18 cellular contexts compared by ENCODE assay signal in genomic region chr2:74735009-74735408, GRCh38.
A peak's percentile ranks its signal among the peaks of the same experiment; 100 is the strongest.
DNase-seq lines count a peak whose midpoint lies in the region; ATAC-seq and TF ChIP-seq lines count a peak whose summit lies in the region.
"Had no signal": no experiment of that assay in that cellular context is flagged by ENCODE, and none has a peak within 500 bp of the region (broad histone marks: within the 10 kb centered on the region; RNA-seq: fewer than 3 reads in every experiment).

No MANE protein-coding gene starts in this region.

- in situ Hi-C loops in mammary epithelial cell (cut with MboI; ENCODE audit: low sequenced_read_pairs in 2 of 2), result no loop called here

- H3K9me3 Mint-ChIP-seq in MCF 10A (ENCODE audit: unreplicated experiment) (peaks cover 16% of the 10 kb centered on the region), Caco-2 (ENCODE audit: unreplicated experiment) (peaks cover 26% of the 10 kb centered on the region)

- TF ChIP-seq CTCF in mammary epithelial cell (conservative IDR thresholded peaks at IDR 0.05 in 1 of 2, IDR thresholded peaks at IDR 0.05 in 1 of 2; ENCODE audit: extremely low read depth in 1 of 2, insufficient read depth in 1 of 2, low read depth in 1 of 2, low read length in 2 of 2), result no peak
- TF ChIP-seq CTCF in MCF 10A (IDR thresholded peaks at IDR 0.05; ENCODE audit: unreplicated experiment), result no peak
- no peak for TF ChIP-seq CTCF in fibroblast of mammary gland (conservative IDR thresholded peaks at IDR 0.05; ENCODE audit: control insufficient read depth, insufficient read depth, low read depth, low read length)
- TF ChIP-seq CTCF in Caco-2 (IDR thresholded peaks at IDR 0.05; ENCODE audit: insufficient read depth in 1 of 2, low read depth in 1 of 2, low read length in 1 of 2, severe bottlenecking in 1 of 2, unreplicated experiment in 1 of 2), result no peak

- H3K9me3 ChIP-seq in mammary epithelial cell (replicated peaks; ENCODE audit: insufficient read depth, low read length) (peaks cover 5% of the 10 kb centered on the region), Caco-2 (peaks cover 9% of the 10 kb centered on the region)
- H3K9me3 ChIP-seq: pancreas, SJSA1 had no signal

- H3K4me1 Mint-ChIP-seq in MCF 10A (ENCODE audit: insufficient read depth, unreplicated experiment), result peaks cover 13% of the 10 kb centered on the region
- H3K4me1 Mint-ChIP-seq in Caco-2 (ENCODE audit: low read depth, unreplicated experiment), result no peaks in the 10 kb centered on the region

- no peaks in the 10 kb centered on the region for H4K20me1 ChIP-seq in mammary epithelial cell (ENCODE audit: insufficient read depth, low read length)

- H3K27ac Mint-ChIP-seq in MCF 10A (ENCODE audit: low read depth, unreplicated experiment) (no peak overlapping the region), Caco-2 (ENCODE audit: unreplicated experiment) (no peak overlapping the region)
- H3K27ac Mint-ChIP-seq: effector memory CD8-positive, alpha-beta T cell; T-helper 2 cell treated with Interferon-gamma antibody and Interleukin-4, amounts not matched to agents 5 μg/mL and 100 μg/mL, for 36 hours had no signal

- peak overlapping the region; percentile 41 for H3K4me2 ChIP-seq in mammary epithelial cell (ENCODE audit: insufficient read depth, low read depth, low read length)

- dilution Hi-C loops in mammary epithelial cell (cut with HindIII; ENCODE audit: low sequenced_read_pairs), result no loop called here

- ATAC-seq in SK-N-SH treated with all-trans-retinoic acid at 6 μM for 48 hours (peak; percentile 52), HG03039 (IDR thresholded peaks at IDR 0.05; ENCODE audit: unreplicated experiment) (no peak)
- ATAC-seq: effector memory CD8-positive, alpha-beta T cell; left ventricle myocardium superior; pancreas had no signal

- no peaks in the 10 kb centered on the region for H3K79me2 ChIP-seq in mammary epithelial cell (ENCODE audit: insufficient read depth, low read length)

- no peaks in the 10 kb centered on the region for H3K36me3 Mint-ChIP-seq in MCF 10A (ENCODE audit: insufficient read depth, unreplicated experiment)
- H3K36me3 Mint-ChIP-seq in Caco-2 (ENCODE audit: insufficient read depth, unreplicated experiment), result no peaks in the 10 kb centered on the region

- H3K36me3 ChIP-seq in mammary epithelial cell (ENCODE audit: insufficient read depth, low read length), result no peaks in the 10 kb centered on the region
- H3K36me3 ChIP-seq in Caco-2 (ENCODE audit: control insufficient read depth, insufficient read depth, low read length), result no peaks in the 10 kb centered on the region
- H3K36me3 ChIP-seq: pancreas, SJSA1 had no signal

- intact Hi-C loops in mammary epithelial cell (cut with micrococcal nuclease), result no loop called here
- intact Hi-C loops in MCF 10A (cut with micrococcal nuclease), result no loop called here
- intact Hi-C loops in head of caudate nucleus (cut with DNase I), result no loop called here
- intact Hi-C loops in Caco-2 (cut with micrococcal nuclease; ENCODE audit: unreplicated experiment), result no loop called here

- DNase-seq in mammary epithelial cell (peak; percentile 73), MCF 10A (ENCODE audit: unreplicated experiment) (no peak), fibroblast of mammary gland (ENCODE audit: low read depth) (peak; percentile 10), head of caudate nucleus (no peak), Caco-2 (no peak), NCI-H524 treated with DMSO at 0.1 percent for 48 hours (lab: John Stamatoyannopoulos, UW) (no peak)
- DNase-seq: activated CD4-positive, CD25-positive, alpha-beta regulatory T cell treated with anti-CD3 and anti-CD28 coated beads, Interleukin-2, amount 50 U/mL, for 72 hours; activated effector memory CD4-positive, alpha-beta T cell treated with anti-CD3 and anti-CD28 coated beads, Interleukin-2, amount 50 U/mL, for 16 hours; effector memory CD8-positive, alpha-beta T cell; GDM1; Karpas-422; left ventricle myocardium superior; NCI-H1694; pancreas had no signal

- H3K4me3 Mint-ChIP-seq in MCF 10A (ENCODE audit: unreplicated experiment) (no peak overlapping the region), Caco-2 (ENCODE audit: unreplicated experiment) (no peak overlapping the region)
- H3K4me3 Mint-ChIP-seq: effector memory CD8-positive, alpha-beta T cell; T-helper 2 cell treated with Interferon-gamma antibody and Interleukin-4, amounts not matched to agents 5 μg/mL and 100 μg/mL, for 36 hours had no signal

- H3K4me1 ChIP-seq in mammary epithelial cell (ENCODE audit: insufficient read depth, low read length) (peaks cover 31% of the 10 kb centered on the region), Caco-2 (no peaks in the 10 kb centered on the region; the same call in 1 of the 2 replicates)
- H3K4me1 ChIP-seq: pancreas, SJSA1 had no signal

- no peak overlapping the region for H3K9ac ChIP-seq in mammary epithelial cell (ENCODE audit: insufficient read depth, low read length)

- H3K27me3 ChIP-seq in mammary epithelial cell (ENCODE audit: insufficient read depth, low read length), result no peaks in the 10 kb centered on the region
- no peaks in the 10 kb centered on the region for H3K27me3 ChIP-seq in Caco-2 (replicated peaks; ENCODE audit: control insufficient read depth, insufficient read depth, low read length)
- H3K27me3 ChIP-seq: pancreas, SJSA1 had no signal

- peak overlapping the region; percentile 78 for H2AFZ ChIP-seq in mammary epithelial cell (ENCODE audit: low read depth, low read length)

- POLR2A ChIA-PET in MCF 10A (lab: Yijun Ruan, JAX) (interaction anchor here (1.1 kb wide), 1 partner anchor 138 kb away, joined by 3 read pairs; no protein-coding TSS in a partner anchor), Caco-2 (lab: Charles Lee) (no interaction called here)

- BruUV-seq in mammary epithelial cell (replicated peaks; lab: Mats Ljungman, UMichigan) (no TSS peak), MCF 10A (replicated peaks; lab: Mats Ljungman, UMichigan) (no TSS peak), Caco-2 (replicated peaks; lab: Mats Ljungman, UMichigan) (no TSS peak)

- CTCF ChIA-PET in mammary epithelial cell (lab: Charles Lee; ENCODE audit: low non-redundant PET), result no interaction called here
- CTCF ChIA-PET in MCF 10A (lab: Yijun Ruan, JAX), result interaction anchor here (0.6 to 1.2 kb wide), 6 partner anchors 8 to 140 kb away, joined by 3 to 5 read pairs (median 4); no protein-coding TSS in a partner anchor
- CTCF ChIA-PET in Caco-2 (lab: Charles Lee), result no interaction called here

- 40% methylated on average over 2 of the region's 2 CpGs for WGBS in mammary epithelial cell (ENCODE audit: low coverage, missing lambda C conversion rate)

- H3K27me3 Mint-ChIP-seq in MCF 10A (ENCODE audit: insufficient read depth, unreplicated experiment) (no peaks in the 10 kb centered on the region), Caco-2 (ENCODE audit: insufficient read depth, unreplicated experiment) (peaks cover 11% of the 10 kb centered on the region)

- H3K4me3 ChIP-seq in mammary epithelial cell (replicated peaks in 1 of 3; ENCODE audit: insufficient read depth in 1 of 3, low read depth in 2 of 3, low read length in 3 of 3) (peak overlapping the region in 1 of 3 experiments; percentile 1), fibroblast of mammary gland (ENCODE audit: control insufficient read depth, low read depth, low read length) (no peak overlapping the region), Caco-2 (ENCODE audit: low read depth, low read length) (no peak overlapping the region)
- H3K4me3 ChIP-seq: pancreas, SJSA1 had no signal

- peak overlapping the region; percentile 71 for H3K27ac ChIP-seq in mammary epithelial cell (ENCODE audit: insufficient read depth, low read depth, low read length)
- H3K27ac ChIP-seq: pancreas, SJSA1 had no signal

TF ChIP-seq in SK-N-SH treated with all-trans-retinoic acid at 6 μM for 48 hours, 23 proteins besides CTCF, POLR2A, EP300 and RAD21:
- TF ChIP-seq ISL1 (CRISPR knock-in tag; IDR thresholded peaks at IDR 0.05) (no peak), RARB (CRISPR knock-in tag; IDR thresholded peaks at IDR 0.05) (no peak), BACH2 (CRISPR knock-in tag; IDR thresholded peaks at IDR 0.05; ENCODE audit: borderline replicate concordance) (no peak), ZNF565 (CRISPR knock-in tag; conservative IDR thresholded peaks at IDR 0.05; ENCODE audit: low read depth) (no peak), ZNF70 (CRISPR knock-in tag; IDR thresholded peaks at IDR 0.05) (no peak), ZFP3 (CRISPR knock-in tag; IDR thresholded peaks at IDR 0.05) (no peak), ESRRG (CRISPR knock-in tag; IDR thresholded peaks at IDR 0.05) (no peak), ZC3H10 (CRISPR knock-in tag; IDR thresholded peaks at IDR 0.05) (no peak), GLIS3 (CRISPR knock-in tag; IDR thresholded peaks at IDR 0.05) (no peak)

Comparison
In these comparisons a context has a peak if more than half of its experiments do, and no peak if none do; other contexts are left out.
1. DNase-seq: peak in mammary epithelial cell (single experiment) and fibroblast of mammary gland (single experiment); none in MCF 10A (single experiment), head of caudate nucleus (0 of 42), Caco-2 (0 of 2) and NCI-H524 treated with DMSO at 0.1 percent for 48 hours (single experiment).